In the genomic region with DNA sequence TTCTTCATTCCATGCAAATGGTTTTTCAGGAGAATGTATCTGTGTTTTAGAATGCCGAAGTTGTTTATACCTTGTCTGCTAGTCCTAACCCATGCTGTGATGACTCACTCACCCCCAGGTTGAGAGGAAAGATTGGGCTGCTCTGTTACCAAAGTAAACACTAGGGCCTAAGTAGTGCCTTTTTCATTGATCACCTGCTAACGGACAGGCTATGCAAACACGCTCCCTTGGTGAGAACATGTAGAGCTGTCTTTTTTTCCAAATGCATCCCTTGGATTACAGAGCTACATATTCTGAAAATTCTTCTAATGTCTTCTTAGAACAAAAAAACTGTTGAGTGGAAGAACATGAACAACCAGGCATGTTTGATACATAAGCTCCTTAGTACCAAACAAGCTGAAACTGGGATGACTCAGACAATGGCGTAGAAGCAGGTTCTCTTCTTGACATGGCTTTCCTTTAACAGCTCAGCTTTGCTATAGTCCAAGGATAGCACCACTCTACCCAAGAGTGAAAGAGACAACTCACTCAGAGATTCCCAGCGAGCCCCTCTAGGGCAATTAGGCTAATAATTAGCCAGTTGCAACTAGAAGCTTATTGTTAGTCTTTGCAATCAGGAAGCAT, we compare ENCODE assay signal across 1 cellular context.
TF ChIP-seq lines count a peak whose summit lies in the region.

No MANE protein-coding gene starts in this region.

TF ChIP-seq in HepG2, 621 proteins besides CTCF, POLR2A, EP300 and RAD21 (continued from another document and continues in another):
- TF ChIP-seq MXI1 (IDR thresholded peaks at IDR 0.05; ENCODE audit: borderline replicate concordance, low read depth, low read length) (peak; percentile 84; the same call in 1 of the 3 replicates), HDAC1 (CRISPR knock-in tag; IDR thresholded peaks at IDR 0.05) (peak; percentile 69; the same call in 1 of the 2 replicates), CEBPG (CRISPR knock-in tag; IDR thresholded peaks at IDR 0.05) (peak; percentile 66), ZFP82 (CRISPR knock-in tag; IDR thresholded peaks at IDR 0.05; ENCODE audit: borderline replicate concordance) (no peak), HDAC2 (CRISPR knock-in tag; IDR thresholded peaks at IDR 0.05) (peak; percentile 96), FOXA3 (CRISPR knock-in tag; IDR thresholded peaks at IDR 0.05) (peak; percentile 100), ZKSCAN1 (IDR thresholded peaks at IDR 0.05; ENCODE audit: low read length) (peak; percentile 60; the same call in 1 of the 2 replicates), NR2F1 (CRISPR knock-in tag; IDR thresholded peaks at IDR 0.05) (peak; percentile 43 to 78), TCF7 (IDR thresholded peaks at IDR 0.05; ENCODE audit: low read depth) (peak; percentile 82), ASH2L (IDR thresholded peaks at IDR 0.05; ENCODE audit: insufficient read length, low read depth, low read length) (peak; percentile 89), ZMYM3 (CRISPR knock-in tag; IDR thresholded peaks at IDR 0.05) (peak; percentile 86), RCOR2 (CRISPR knock-in tag; IDR thresholded peaks at IDR 0.05) (peak; percentile 81; the same call in 1 of the 2 replicates), TCF12 (IDR thresholded peaks at IDR 0.05) (no peak), TCF12 (CRISPR knock-in tag; IDR thresholded peaks at IDR 0.05) (peak; percentile 52; the same call in 1 of the 2 replicates), PPARG (CRISPR knock-in tag; conservative IDR thresholded peaks at IDR 0.05) (peak; percentile 70; the same call in 1 of the 2 replicates), ZNF430 (CRISPR knock-in tag; IDR thresholded peaks at IDR 0.05) (0 out of 2 replicates have a peak, but pooled peaks have one; percentile 8), SMAD9 (CRISPR knock-in tag; IDR thresholded peaks at IDR 0.05) (no peak), CREM (IDR thresholded peaks at IDR 0.05) (peak; percentile 79), CREM (CRISPR knock-in tag; IDR thresholded peaks at IDR 0.05) (no peak), ZMYM4 (CRISPR knock-in tag; IDR thresholded peaks at IDR 0.05) (peak; percentile 82), MIER3 (CRISPR knock-in tag; IDR thresholded peaks at IDR 0.05; ENCODE audit: borderline replicate concordance) (peak; percentile 91; the same call in 1 of the 2 replicates), NFYC (CRISPR knock-in tag; IDR thresholded peaks at IDR 0.05) (no peak), KDM6A (CRISPR knock-in tag; IDR thresholded peaks at IDR 0.05; ENCODE audit: low read depth) (peak; percentile 89), TAF1 (CRISPR knock-in tag; IDR thresholded peaks at IDR 0.05) (no peak), KAT7 (CRISPR knock-in tag; IDR thresholded peaks at IDR 0.05; ENCODE audit: borderline replicate concordance) (peak; percentile 59; the same call in 1 of the 2 replicates), ZNF766 (CRISPR knock-in tag; IDR thresholded peaks at IDR 0.05; ENCODE audit: borderline replicate concordance) (no peak), MXD4 (CRISPR knock-in tag; IDR thresholded peaks at IDR 0.05) (peak; percentile 70; the same call in 1 of the 2 replicates), ZNF160 (CRISPR knock-in tag; IDR thresholded peaks at IDR 0.05) (0 out of 2 replicates have a peak, but pooled peaks have one; percentile 28), FOXA1 (IDR thresholded peaks at IDR 0.05) (peak; percentile 95), FOXA1 (CRISPR knock-in tag; IDR thresholded peaks at IDR 0.05) (peak; percentile 99)
- TF ChIP-seq, protein P1, sequence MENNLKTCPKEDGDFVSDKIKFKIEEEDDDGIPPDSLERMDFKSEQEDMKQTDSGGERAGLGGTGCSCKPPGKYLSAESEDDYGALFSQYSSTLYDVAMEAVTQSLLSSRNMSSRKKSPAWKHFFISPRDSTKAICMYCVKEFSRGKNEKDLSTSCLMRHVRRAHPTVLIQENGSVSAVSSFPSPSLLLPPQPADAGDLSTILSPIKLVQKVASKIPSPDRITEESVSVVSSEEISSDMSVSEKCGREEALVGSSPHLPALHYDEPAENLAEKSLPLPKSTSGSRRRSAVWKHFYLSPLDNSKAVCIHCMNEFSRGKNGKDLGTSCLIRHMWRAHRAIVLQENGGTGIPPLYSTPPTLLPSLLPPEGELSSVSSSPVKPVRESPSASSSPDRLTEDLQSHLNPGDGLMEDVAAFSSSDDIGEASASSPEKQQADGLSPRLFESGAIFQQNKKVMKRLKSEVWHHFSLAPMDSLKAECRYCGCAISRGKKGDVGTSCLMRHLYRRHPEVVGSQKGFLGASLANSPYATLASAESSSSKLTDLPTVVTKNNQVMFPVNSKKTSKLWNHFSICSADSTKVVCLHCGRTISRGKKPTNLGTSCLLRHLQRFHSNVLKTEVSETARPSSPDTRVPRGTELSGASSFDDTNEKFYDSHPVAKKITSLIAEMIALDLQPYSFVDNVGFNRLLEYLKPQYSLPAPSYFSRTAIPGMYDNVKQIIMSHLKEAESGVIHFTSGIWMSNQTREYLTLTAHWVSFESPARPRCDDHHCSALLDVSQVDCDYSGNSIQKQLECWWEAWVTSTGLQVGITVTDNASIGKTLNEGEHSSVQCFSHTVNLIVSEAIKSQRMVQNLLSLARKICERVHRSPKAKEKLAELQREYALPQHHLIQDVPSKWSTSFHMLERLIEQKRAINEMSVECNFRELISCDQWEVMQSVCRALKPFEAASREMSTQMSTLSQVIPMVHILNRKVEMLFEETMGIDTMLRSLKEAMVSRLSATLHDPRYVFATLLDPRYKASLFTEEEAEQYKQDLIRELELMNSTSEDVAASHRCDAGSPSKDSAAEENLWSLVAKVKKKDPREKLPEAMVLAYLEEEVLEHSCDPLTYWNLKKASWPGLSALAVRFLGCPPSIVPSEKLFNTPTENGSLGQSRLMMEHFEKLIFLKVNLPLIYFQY (CRISPR knock-in tag; IDR thresholded peaks at IDR 0.05; ENCODE audit: borderline replicate concordance) = peak; percentile 83
- TF ChIP-seq, protein P2, sequence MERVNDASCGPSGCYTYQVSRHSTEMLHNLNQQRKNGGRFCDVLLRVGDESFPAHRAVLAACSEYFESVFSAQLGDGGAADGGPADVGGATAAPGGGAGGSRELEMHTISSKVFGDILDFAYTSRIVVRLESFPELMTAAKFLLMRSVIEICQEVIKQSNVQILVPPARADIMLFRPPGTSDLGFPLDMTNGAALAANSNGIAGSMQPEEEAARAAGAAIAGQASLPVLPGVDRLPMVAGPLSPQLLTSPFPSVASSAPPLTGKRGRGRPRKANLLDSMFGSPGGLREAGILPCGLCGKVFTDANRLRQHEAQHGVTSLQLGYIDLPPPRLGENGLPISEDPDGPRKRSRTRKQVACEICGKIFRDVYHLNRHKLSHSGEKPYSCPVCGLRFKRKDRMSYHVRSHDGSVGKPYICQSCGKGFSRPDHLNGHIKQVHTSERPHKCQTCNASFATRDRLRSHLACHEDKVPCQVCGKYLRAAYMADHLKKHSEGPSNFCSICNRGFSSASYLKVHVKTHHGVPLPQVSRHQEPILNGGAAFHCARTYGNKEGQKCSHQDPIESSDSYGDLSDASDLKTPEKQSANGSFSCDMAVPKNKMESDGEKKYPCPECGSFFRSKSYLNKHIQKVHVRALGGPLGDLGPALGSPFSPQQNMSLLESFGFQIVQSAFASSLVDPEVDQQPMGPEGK (CRISPR knock-in tag; IDR thresholded peaks at IDR 0.05) = peak; percentile 86
- TF ChIP-seq, protein P3, sequence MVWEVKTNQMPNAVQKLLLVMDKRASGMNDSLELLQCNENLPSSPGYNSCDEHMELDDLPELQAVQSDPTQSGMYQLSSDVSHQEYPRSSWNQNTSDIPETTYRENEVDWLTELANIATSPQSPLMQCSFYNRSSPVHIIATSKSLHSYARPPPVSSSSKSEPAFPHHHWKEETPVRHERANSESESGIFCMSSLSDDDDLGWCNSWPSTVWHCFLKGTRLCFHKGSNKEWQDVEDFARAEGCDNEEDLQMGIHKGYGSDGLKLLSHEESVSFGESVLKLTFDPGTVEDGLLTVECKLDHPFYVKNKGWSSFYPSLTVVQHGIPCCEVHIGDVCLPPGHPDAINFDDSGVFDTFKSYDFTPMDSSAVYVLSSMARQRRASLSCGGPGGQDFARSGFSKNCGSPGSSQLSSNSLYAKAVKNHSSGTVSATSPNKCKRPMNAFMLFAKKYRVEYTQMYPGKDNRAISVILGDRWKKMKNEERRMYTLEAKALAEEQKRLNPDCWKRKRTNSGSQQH (CRISPR knock-in tag; IDR thresholded peaks at IDR 0.05; ENCODE audit: low read depth) = peak; percentile 96
- TF ChIP-seq, protein P4, sequence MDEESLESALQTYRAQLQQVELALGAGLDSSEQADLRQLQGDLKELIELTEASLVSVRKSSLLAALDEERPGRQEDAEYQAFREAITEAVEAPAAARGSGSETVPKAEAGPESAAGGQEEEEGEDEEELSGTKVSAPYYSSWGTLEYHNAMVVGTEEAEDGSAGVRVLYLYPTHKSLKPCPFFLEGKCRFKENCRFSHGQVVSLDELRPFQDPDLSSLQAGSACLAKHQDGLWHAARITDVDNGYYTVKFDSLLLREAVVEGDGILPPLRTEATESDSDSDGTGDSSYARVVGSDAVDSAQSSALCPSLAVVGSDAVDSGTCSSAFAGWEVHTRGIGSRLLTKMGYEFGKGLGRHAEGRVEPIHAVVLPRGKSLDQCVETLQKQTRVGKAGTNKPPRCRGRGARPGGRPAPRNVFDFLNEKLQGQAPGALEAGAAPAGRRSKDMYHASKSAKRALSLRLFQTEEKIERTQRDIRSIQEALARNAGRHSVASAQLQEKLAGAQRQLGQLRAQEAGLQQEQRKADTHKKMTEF (CRISPR knock-in tag; IDR thresholded peaks at IDR 0.05) = peak; percentile 90
- TF ChIP-seq, protein P5, sequence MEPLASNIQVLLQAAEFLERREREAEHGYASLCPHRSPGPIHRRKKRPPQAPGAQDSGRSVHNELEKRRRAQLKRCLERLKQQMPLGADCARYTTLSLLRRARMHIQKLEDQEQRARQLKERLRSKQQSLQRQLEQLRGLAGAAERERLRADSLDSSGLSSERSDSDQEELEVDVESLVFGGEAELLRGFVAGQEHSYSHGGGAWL (CRISPR knock-in tag; IDR thresholded peaks at IDR 0.05) = no peak
- TF ChIP-seq, protein P6, sequence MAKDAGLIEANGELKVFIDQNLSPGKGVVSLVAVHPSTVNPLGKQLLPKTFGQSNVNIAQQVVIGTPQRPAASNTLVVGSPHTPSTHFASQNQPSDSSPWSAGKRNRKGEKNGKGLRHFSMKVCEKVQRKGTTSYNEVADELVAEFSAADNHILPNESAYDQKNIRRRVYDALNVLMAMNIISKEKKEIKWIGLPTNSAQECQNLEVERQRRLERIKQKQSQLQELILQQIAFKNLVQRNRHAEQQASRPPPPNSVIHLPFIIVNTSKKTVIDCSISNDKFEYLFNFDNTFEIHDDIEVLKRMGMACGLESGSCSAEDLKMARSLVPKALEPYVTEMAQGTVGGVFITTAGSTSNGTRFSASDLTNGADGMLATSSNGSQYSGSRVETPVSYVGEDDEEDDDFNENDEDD (CRISPR knock-in tag; IDR thresholded peaks at IDR 0.05; ENCODE audit: borderline replicate concordance) = peak; percentile 46; the same call in 1 of the 2 replicates
- TF ChIP-seq, protein P7, sequence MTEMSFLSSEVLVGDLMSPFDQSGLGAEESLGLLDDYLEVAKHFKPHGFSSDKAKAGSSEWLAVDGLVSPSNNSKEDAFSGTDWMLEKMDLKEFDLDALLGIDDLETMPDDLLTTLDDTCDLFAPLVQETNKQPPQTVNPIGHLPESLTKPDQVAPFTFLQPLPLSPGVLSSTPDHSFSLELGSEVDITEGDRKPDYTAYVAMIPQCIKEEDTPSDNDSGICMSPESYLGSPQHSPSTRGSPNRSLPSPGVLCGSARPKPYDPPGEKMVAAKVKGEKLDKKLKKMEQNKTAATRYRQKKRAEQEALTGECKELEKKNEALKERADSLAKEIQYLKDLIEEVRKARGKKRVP (CRISPR knock-in tag; IDR thresholded peaks at IDR 0.05) = peak in 1 of 2 experiments; percentile 60; a peak in 1 of 4 replicates
- TF ChIP-seq, protein P8, sequence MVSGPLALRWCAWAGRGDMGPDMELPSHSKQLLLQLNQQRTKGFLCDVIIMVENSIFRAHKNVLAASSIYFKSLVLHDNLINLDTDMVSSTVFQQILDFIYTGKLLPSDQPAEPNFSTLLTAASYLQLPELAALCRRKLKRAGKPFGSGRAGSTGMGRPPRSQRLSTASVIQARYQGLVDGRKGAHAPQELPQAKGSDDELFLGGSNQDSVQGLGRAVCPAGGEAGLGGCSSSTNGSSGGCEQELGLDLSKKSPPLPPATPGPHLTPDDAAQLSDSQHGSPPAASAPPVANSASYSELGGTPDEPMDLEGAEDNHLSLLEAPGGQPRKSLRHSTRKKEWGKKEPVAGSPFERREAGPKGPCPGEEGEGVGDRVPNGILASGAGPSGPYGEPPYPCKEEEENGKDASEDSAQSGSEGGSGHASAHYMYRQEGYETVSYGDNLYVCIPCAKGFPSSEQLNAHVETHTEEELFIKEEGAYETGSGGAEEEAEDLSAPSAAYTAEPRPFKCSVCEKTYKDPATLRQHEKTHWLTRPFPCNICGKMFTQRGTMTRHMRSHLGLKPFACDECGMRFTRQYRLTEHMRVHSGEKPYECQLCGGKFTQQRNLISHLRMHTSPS (CRISPR knock-in tag; IDR thresholded peaks at IDR 0.05; ENCODE audit: low read depth) = peak; percentile 26; the same call in 1 of the 2 replicates
- TF ChIP-seq, protein P9, sequence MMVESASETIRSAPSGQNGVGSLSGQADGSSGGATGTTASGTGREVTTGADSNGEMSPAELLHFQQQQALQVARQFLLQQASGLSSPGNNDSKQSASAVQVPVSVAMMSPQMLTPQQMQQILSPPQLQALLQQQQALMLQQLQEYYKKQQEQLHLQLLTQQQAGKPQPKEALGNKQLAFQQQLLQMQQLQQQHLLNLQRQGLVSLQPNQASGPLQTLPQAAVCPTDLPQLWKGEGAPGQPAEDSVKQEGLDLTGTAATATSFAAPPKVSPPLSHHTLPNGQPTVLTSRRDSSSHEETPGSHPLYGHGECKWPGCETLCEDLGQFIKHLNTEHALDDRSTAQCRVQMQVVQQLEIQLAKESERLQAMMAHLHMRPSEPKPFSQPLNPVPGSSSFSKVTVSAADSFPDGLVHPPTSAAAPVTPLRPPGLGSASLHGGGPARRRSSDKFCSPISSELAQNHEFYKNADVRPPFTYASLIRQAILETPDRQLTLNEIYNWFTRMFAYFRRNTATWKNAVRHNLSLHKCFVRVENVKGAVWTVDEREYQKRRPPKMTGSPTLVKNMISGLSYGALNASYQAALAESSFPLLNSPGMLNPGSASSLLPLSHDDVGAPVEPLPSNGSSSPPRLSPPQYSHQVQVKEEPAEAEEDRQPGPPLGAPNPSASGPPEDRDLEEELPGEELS (CRISPR knock-in tag; IDR thresholded peaks at IDR 0.05) = peak; percentile 99
- TF ChIP-seq, protein P10, sequence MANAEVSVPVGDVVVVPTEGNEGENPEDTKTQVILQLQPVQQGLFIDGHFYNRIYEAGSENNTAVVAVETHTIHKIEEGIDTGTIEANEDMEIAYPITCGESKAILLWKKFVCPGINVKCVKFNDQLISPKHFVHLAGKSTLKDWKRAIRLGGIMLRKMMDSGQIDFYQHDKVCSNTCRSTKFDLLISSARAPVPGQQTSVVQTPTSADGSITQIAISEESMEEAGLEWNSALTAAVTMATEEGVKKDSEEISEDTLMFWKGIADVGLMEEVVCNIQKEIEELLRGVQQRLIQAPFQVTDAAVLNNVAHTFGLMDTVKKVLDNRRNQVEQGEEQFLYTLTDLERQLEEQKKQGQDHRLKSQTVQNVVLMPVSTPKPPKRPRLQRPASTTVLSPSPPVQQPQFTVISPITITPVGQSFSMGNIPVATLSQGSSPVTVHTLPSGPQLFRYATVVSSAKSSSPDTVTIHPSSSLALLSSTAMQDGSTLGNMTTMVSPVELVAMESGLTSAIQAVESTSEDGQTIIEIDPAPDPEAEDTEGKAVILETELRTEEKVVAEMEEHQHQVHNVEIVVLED (CRISPR knock-in tag; IDR thresholded peaks at IDR 0.05; ENCODE audit: borderline replicate concordance) = peak; percentile 35; the same call in 1 of the 2 replicates
- TF ChIP-seq, protein P11, sequence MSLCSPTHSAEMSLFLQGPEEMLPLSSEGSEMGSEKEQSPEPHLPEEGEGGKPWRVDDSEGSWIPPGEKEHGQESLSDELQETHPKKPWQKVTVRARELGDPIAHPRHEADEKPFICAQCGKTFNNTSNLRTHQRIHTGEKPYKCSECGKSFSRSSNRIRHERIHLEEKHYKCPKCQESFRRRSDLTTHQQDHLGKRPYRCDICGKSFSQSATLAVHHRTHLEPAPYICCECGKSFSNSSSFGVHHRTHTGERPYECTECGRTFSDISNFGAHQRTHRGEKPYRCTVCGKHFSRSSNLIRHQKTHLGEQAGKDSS (CRISPR knock-in tag; IDR thresholded peaks at IDR 0.05; ENCODE audit: borderline replicate concordance, low read depth) = peak; percentile 45; the same call in 1 of the 2 replicates
